Comparison of ENCODE assay signal across 28 cellular contexts in the genomic region with DNA sequence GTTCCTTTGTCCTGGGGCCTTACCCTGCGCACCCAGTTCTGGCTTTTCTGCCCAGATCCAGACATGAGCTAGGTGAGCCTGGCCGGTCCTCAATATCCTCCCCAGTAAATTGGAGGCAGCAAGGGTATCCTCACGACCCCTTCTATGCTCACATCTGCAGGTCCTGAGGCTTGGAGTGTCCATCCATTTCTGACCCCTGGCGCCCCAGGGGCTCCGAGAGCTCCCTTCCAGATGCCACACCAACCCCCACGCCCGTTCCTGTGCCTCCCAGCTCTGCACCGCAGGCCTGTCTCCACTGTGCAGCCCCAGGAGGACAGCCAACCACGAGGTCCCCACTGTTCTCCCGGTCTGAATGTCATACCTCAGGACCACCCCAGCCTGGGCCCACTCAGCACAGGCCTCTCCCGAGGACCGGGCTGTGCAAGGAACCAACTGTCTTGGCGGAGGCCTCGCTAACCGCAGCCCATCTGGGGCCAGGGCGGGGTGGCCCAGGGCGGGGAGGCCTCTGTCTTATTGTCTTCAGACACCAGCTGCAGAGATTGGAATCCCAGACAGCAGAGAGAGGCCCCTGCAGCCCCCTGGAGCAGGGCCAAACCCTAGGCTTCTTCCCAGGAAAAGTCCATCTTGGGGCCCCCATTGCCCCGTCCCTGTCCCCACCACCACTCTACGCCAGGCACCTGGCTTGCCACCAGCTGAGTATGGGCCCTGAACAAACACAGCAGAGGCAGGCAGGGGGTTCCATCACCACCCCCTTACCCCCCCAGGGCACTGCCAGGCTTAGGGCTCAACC. TPM values are rescaled to one million over a fixed set of nuclear protein-coding genes. Genes with fewer than 3 reads are reported as not detected.
DNase-seq lines count a peak whose midpoint lies in the region; ATAC-seq, FAIRE-seq and TF ChIP-seq lines count a peak whose summit lies in the region.
"Had no signal": no experiment of that assay in that cellular context is flagged by ENCODE, and none has a peak within 500 bp of the region (broad histone marks: within the 10 kb centered on the region; RNA-seq: fewer than 3 reads in every experiment).

No MANE protein-coding gene starts in this region.

- H3K9me3 ChIP-seq in astrocyte (ENCODE audit: insufficient read depth, low read depth, low read length) (no peaks in the 10 kb centered on the region), upper lobe of right lung (no peaks in the 10 kb centered on the region)
- H3K9me3 ChIP-seq: adrenal gland, BE2C, breast epithelium, mucosa of descending colon, prostate gland had no signal

- H3K27me3 ChIP-seq in astrocyte (ENCODE audit: insufficient read depth, low read length): no peaks in the 10 kb centered on the region
- H3K27me3 ChIP-seq in upper lobe of right lung: no peaks in the 10 kb centered on the region
- H3K27me3 ChIP-seq: adrenal gland, BE2C, breast epithelium had no signal

- H3K4me2 ChIP-seq in astrocyte (ENCODE audit: low read length): peak overlapping the region; percentile 72

- TF ChIP-seq CTCF in astrocyte (IDR thresholded peaks at IDR 0.05; ENCODE audit: insufficient read depth, low read depth, low read length) (no peak), mesothelial cell of epicardium (IDR thresholded peaks at IDR 0.05; ENCODE audit: unreplicated experiment) (no peak), upper lobe of right lung (IDR thresholded peaks at IDR 0.05) (no peak)

- no peak for ATAC-seq in upper lobe of right lung
- ATAC-seq: mucosa of descending colon, WTC11 had no signal

- H3K4me3 ChIP-seq in astrocyte (ENCODE audit: insufficient read depth, low read depth, low read length) (no peak overlapping the region), upper lobe of right lung (no peak overlapping the region)
- H3K4me3 ChIP-seq: adrenal gland, mucosa of descending colon, prostate gland had no signal

- H3K27me3 Mint-ChIP-seq in astrocyte (ENCODE audit: low read depth, unreplicated experiment) (peaks cover 14% of the 10 kb centered on the region), mesothelial cell of epicardium (ENCODE audit: low read depth) (no peaks in the 10 kb centered on the region)
- H3K27me3 Mint-ChIP-seq in activated CD4-positive, alpha-beta T cell treated with anti-CD3 and anti-CD28 coated beads, Interleukin-2, amount 10 ng/mL, durations not matched to agents 7 days and 5 days: no peaks in the 10 kb centered on the region
- H3K27me3 Mint-ChIP-seq: activated CD4-positive, alpha-beta memory T cell treated with anti-CD3 and anti-CD28 coated beads for 36 hours had no signal

- DNase-seq in activated effector memory CD4-positive, alpha-beta T cell treated with anti-CD3 and anti-CD28 coated beads, Interleukin-2, amount 50 U/mL, for 16 hours: peak; percentile 22
- no peak for DNase-seq in activated effector memory CD4-positive, alpha-beta T cell treated with Interleukin-2 at 50 U/mL for 16 hours
- DNase-seq in astrocyte (ENCODE audit: low read depth) (no peak), mesothelial cell of epicardium (ENCODE audit: low spot score in 2 of 2, unreplicated experiment in 2 of 2) (no peak), upper lobe of right lung (peak; percentile 51), NCI-H345 (lab: John Stamatoyannopoulos, UW) (no peak), DMS53 treated with DMSO at 0.1 percent for 48 hours (lab: John Stamatoyannopoulos, UW; ENCODE audit: unreplicated experiment) (no peak)
- DNase-seq in activated CD4-positive, alpha-beta T cell treated with anti-CD3 and anti-CD28 coated beads, Interleukin-2, amount 10 ng/mL, durations not matched to agents 7 days and 5 days: no peak
- DNase-seq: activated CD4-positive, alpha-beta memory T cell treated with anti-CD3 and anti-CD28 coated beads for 36 hours; activated gamma-delta T cell treated with Interleukin-2 at 50 U/mL for 16 hours; BE2C; cortex of kidney; DMS79; endodermal cell; Karpas-422; mucosa of descending colon; MV-4-11; NCI-H1694 treated with DMSO at 0.1 percent for 48 hours; NCI-H69; stimulated activated CD4-positive, alpha-beta T cell treated with anti-CD3 and anti-CD28 coated beads, Interleukin-1b, Interleukin-23, amount 100 ng/mL, for 48 hours; T1000; trophoblast cell had no signal

- H3K9ac ChIP-seq in astrocyte (ENCODE audit: low read length): peak overlapping the region; percentile 45

- intact Hi-C loops in upper lobe of right lung (cut with DNase I): no loop called here

- H3K4me1 Mint-ChIP-seq in astrocyte (ENCODE audit: low read depth, unreplicated experiment) (peaks cover 5% of the 10 kb centered on the region), mesothelial cell of epicardium (peaks cover 32% of the 10 kb centered on the region)
- no peaks in the 10 kb centered on the region for H3K4me1 Mint-ChIP-seq in activated CD4-positive, alpha-beta T cell treated with anti-CD3 and anti-CD28 coated beads, Interleukin-2, amount 10 ng/mL, durations not matched to agents 7 days and 5 days
- H3K4me1 Mint-ChIP-seq: endodermal cell, WTC11 had no signal

- no peak overlapping the region for H2AFZ ChIP-seq in astrocyte (ENCODE audit: low read depth, low read length)

- H3K36me3 ChIP-seq in astrocyte (ENCODE audit: insufficient read depth, low read length) (no peaks in the 10 kb centered on the region), upper lobe of right lung (no peaks in the 10 kb centered on the region)
- H3K36me3 ChIP-seq: adrenal gland, BE2C, breast epithelium, prostate gland had no signal

- H3K4me1 ChIP-seq in astrocyte (ENCODE audit: insufficient read depth, low read length) (peaks cover 22% of the 10 kb centered on the region), upper lobe of right lung (no peaks in the 10 kb centered on the region)
- H3K4me1 ChIP-seq: adrenal gland, BE2C, breast epithelium, prostate gland had no signal

- H3K79me2 ChIP-seq in astrocyte (ENCODE audit: insufficient read depth, low read length): no peaks in the 10 kb centered on the region

- H3K4me3 Mint-ChIP-seq in astrocyte (ENCODE audit: unreplicated experiment) (no peak overlapping the region), mesothelial cell of epicardium (no peak overlapping the region)
- H3K4me3 Mint-ChIP-seq in activated CD4-positive, alpha-beta T cell treated with anti-CD3 and anti-CD28 coated beads, Interleukin-2, amount 10 ng/mL, durations not matched to agents 7 days and 5 days: no peak overlapping the region
- H3K4me3 Mint-ChIP-seq: activated CD4-positive, alpha-beta memory T cell treated with anti-CD3 and anti-CD28 coated beads for 36 hours; endodermal cell; WTC11 had no signal

- H3K36me3 Mint-ChIP-seq in astrocyte (ENCODE audit: low read depth, unreplicated experiment) (no peaks in the 10 kb centered on the region), mesothelial cell of epicardium (no peaks in the 10 kb centered on the region)
- H3K36me3 Mint-ChIP-seq in activated CD4-positive, alpha-beta T cell treated with anti-CD3 and anti-CD28 coated beads, Interleukin-2, amount 10 ng/mL, durations not matched to agents 7 days and 5 days (ENCODE audit: low read depth): no peaks in the 10 kb centered on the region
- H3K36me3 Mint-ChIP-seq: activated CD4-positive, alpha-beta memory T cell treated with anti-CD3 and anti-CD28 coated beads for 36 hours; WTC11 had no signal

- POLR2A ChIA-PET in activated CD4-positive, alpha-beta T cell treated with anti-CD3 and anti-CD28 coated beads, Interleukin-2, amount 10 ng/mL, durations not matched to agents 7 days and 5 days (lab: Charles Lee): no interaction called here

- H3K27ac ChIP-seq in astrocyte (ENCODE audit: low read depth, low read length) (no peak overlapping the region), upper lobe of right lung (no peak overlapping the region)
- H3K27ac ChIP-seq: 22Rv1, adrenal gland, prostate gland had no signal

- no peak for FAIRE-seq in astrocyte (lab: Jason Lieb, UNC)
- FAIRE-seq: keratinocyte had no signal

- H3K9me3 Mint-ChIP-seq in astrocyte (ENCODE audit: unreplicated experiment): peaks cover 8% of the 10 kb centered on the region
- no peaks in the 10 kb centered on the region for H3K9me3 Mint-ChIP-seq in mesothelial cell of epicardium
- no peaks in the 10 kb centered on the region for H3K9me3 Mint-ChIP-seq in activated CD4-positive, alpha-beta T cell treated with anti-CD3 and anti-CD28 coated beads, Interleukin-2, amount 10 ng/mL, durations not matched to agents 7 days and 5 days
- H3K9me3 Mint-ChIP-seq: activated CD4-positive, alpha-beta memory T cell treated with anti-CD3 and anti-CD28 coated beads for 36 hours; endodermal cell had no signal

- CTCF ChIA-PET in activated CD4-positive, alpha-beta T cell treated with anti-CD3 and anti-CD28 coated beads, Interleukin-2, amount 10 ng/mL, durations not matched to agents 7 days and 5 days (lab: Charles Lee): interaction anchor here (0.9 kb wide), 1 partner anchor 106 kb away, joined by 3 read pairs; no protein-coding TSS in a partner anchor

- H3K27ac Mint-ChIP-seq in astrocyte (ENCODE audit: unreplicated experiment) (no peak overlapping the region), mesothelial cell of epicardium (peak overlapping the region; percentile 86)
- no peak overlapping the region for H3K27ac Mint-ChIP-seq in activated CD4-positive, alpha-beta T cell treated with anti-CD3 and anti-CD28 coated beads, Interleukin-2, amount 10 ng/mL, durations not matched to agents 7 days and 5 days
- H3K27ac Mint-ChIP-seq: activated CD4-positive, alpha-beta memory T cell treated with anti-CD3 and anti-CD28 coated beads for 36 hours; endodermal cell; WTC11 had no signal

- no peaks in the 10 kb centered on the region for H4K20me1 ChIP-seq in astrocyte (ENCODE audit: insufficient read depth, low read length)

RNA-seq across cellular contexts. Expression of a gene that starts 39.3 kb away (rescaled TPM):
- total RNA-seq in astrocyte: not detected in 2 replicates
- total RNA-seq in mesothelial cell of epicardium: 5.5 to 6.4 TPM (median 5.5 TPM) in 3 replicates
- total RNA-seq in upper lobe of right lung: not detected
- not detected for total RNA-seq in activated CD4-positive, alpha-beta T cell treated with anti-CD3 and anti-CD28 coated beads, Interleukin-2, amount 10 ng/mL, durations not matched to agents 7 days and 5 days
- total RNA-seq: activated CD4-positive, alpha-beta memory T cell treated with anti-CD3 and anti-CD28 coated beads for 36 hours; adrenal gland; endodermal cell; mucosa of descending colon; WTC11 had no signal

Comparison
In these comparisons a context has a peak if more than half of its experiments do, and no peak if none do; other contexts are left out.
1. DNase-seq: peak in activated effector memory CD4-positive, alpha-beta T cell treated with anti-CD3 and anti-CD28 coated beads, Interleukin-2, amount 50 U/mL, for 16 hours (single experiment) and upper lobe of right lung (single experiment); none in activated effector memory CD4-positive, alpha-beta T cell treated with Interleukin-2 at 50 U/mL for 16 hours (single experiment), astrocyte (single experiment), mesothelial cell of epicardium (0 of 2), NCI-H345 (single experiment), DMS53 treated with DMSO at 0.1 percent for 48 hours (single experiment) and activated CD4-positive, alpha-beta T cell treated with anti-CD3 and anti-CD28 coated beads, Interleukin-2, amount 10 ng/mL, durations not matched to agents 7 days and 5 days (single experiment).